ENCODE assay signal across 19 cellular contexts in genomic region chr6:129194441-129195021, GRCh38.
A peak's percentile ranks its signal among the peaks of the same experiment; 100 is the strongest.
DNase-seq lines count a peak whose midpoint lies in the region; ATAC-seq and TF ChIP-seq lines count a peak whose summit lies in the region.
"Had no signal": no experiment of that assay in that cellular context is flagged by ENCODE, and none has a peak within 500 bp of the region (broad histone marks: within the 10 kb centered on the region; RNA-seq: fewer than 3 reads in every experiment).

No MANE protein-coding gene starts in this region.

- no peak overlapping the region for H2AFZ ChIP-seq in neural cell (ENCODE audit: low read depth, low read length)

- TF ChIP-seq RAD21 in neural cell (conservative IDR thresholded peaks at IDR 0.05) = no peak

- no peak for TF ChIP-seq CTCF in left ventricle myocardium inferior (IDR thresholded peaks at IDR 0.05; ENCODE audit: borderline replicate concordance)
- no peak for TF ChIP-seq CTCF in right atrium auricular region (IDR thresholded peaks at IDR 0.05)
- TF ChIP-seq CTCF in neural cell (IDR thresholded peaks at IDR 0.05; ENCODE audit: poor library complexity, severe bottlenecking) = no peak
- TF ChIP-seq CTCF in vagina (IDR thresholded peaks at IDR 0.05) = no peak

- H3K4me1 ChIP-seq in left ventricle myocardium inferior (peaks cover 24% of the 10 kb centered on the region), right atrium auricular region (peaks cover 0 to 8% of the 10 kb centered on the region in 2 donors), adipocyte (ENCODE audit: control insufficient read depth, insufficient read depth, low read length) (peaks cover 17% of the 10 kb centered on the region), vagina (no peaks in the 10 kb centered on the region)
- H3K4me1 ChIP-seq: A549 had no signal

- no peak for ATAC-seq in HG02571 (IDR thresholded peaks at IDR 0.05; ENCODE audit: unreplicated experiment)
- ATAC-seq: A549; CD8-positive, alpha-beta T cell had no signal

- peak overlapping the region; percentile 32 for H3K9ac ChIP-seq in adipocyte (ENCODE audit: low read length)
- no peak overlapping the region for H3K9ac ChIP-seq in neural cell (ENCODE audit: low read length)
- H3K9ac ChIP-seq: BLaER1 treated with 17β-estradiol and CSF1 and Interleukin-3, amounts not matched to agents 10 nM and 100 nM had no signal

- no peaks in the 10 kb centered on the region for H3K9me2 ChIP-seq in neural cell (ENCODE audit: insufficient read depth, low read length)

- intact Hi-C loops in left ventricle myocardium inferior (cut with micrococcal nuclease) (no loop called here), vagina (cut with DNase I) (no loop called here)

- H3F3A ChIP-seq in neural cell (ENCODE audit: insufficient read depth, low read length, poor library complexity, severe bottlenecking) = peaks cover 4% of the 10 kb centered on the region

- H3K79me2 ChIP-seq in neural cell (replicated peaks; ENCODE audit: insufficient read depth, low read length) = no peaks in the 10 kb centered on the region

- H3K36me3 ChIP-seq in left ventricle myocardium inferior = peaks cover 40% of the 10 kb centered on the region
- H3K36me3 ChIP-seq in right atrium auricular region = peaks cover 45% of the 10 kb centered on the region
- H3K36me3 ChIP-seq in adipocyte (ENCODE audit: control insufficient read depth, insufficient read depth, low read length, severe bottlenecking) = peaks cover 58% of the 10 kb centered on the region
- no peaks in the 10 kb centered on the region for H3K36me3 ChIP-seq in neural cell (ENCODE audit: insufficient read depth, low read length)
- H3K36me3 ChIP-seq in vagina = no peaks in the 10 kb centered on the region
- H3K36me3 ChIP-seq: BLaER1 treated with 17β-estradiol and CSF1 and Interleukin-3, amounts not matched to agents 10 nM and 100 nM had no signal

- no peak for TF ChIP-seq POLR2A in vagina (IDR thresholded peaks at IDR 0.05)

- no peaks in the 10 kb centered on the region for H4K20me1 ChIP-seq in neural cell (ENCODE audit: insufficient read depth)
- H4K20me1 ChIP-seq: BLaER1 treated with 17β-estradiol and CSF1 and Interleukin-3, amounts not matched to agents 10 nM and 100 nM had no signal

- H3K9me3 ChIP-seq in left ventricle myocardium inferior (replicated peaks) (no peaks in the 10 kb centered on the region), right atrium auricular region (no peaks in the 10 kb centered on the region), adipocyte (ENCODE audit: control insufficient read depth, low read length) (no peaks in the 10 kb centered on the region), neural cell (ENCODE audit: low read length) (no peaks in the 10 kb centered on the region), vagina (no peaks in the 10 kb centered on the region)
- H3K9me3 ChIP-seq: A549; BLaER1 treated with 17β-estradiol and CSF1 and Interleukin-3, amounts not matched to agents 10 nM and 100 nM; Caco-2 had no signal

- no peak overlapping the region for H3K4me3 ChIP-seq in left ventricle myocardium inferior
- no peak overlapping the region for H3K4me3 ChIP-seq in right atrium auricular region
- no peak overlapping the region for H3K4me3 ChIP-seq in adipocyte (ENCODE audit: low read length)
- H3K4me3 ChIP-seq in neural cell (ENCODE audit: low read length) = no peak overlapping the region
- H3K4me3 ChIP-seq in vagina = no peak overlapping the region
- H3K4me3 ChIP-seq: A549; BLaER1 treated with 17β-estradiol and CSF1 and Interleukin-3, amounts not matched to agents 10 nM and 100 nM had no signal

- H3K27me3 ChIP-seq in left ventricle myocardium inferior (ENCODE audit: low read depth) (no peaks in the 10 kb centered on the region), right atrium auricular region (no peaks in the 10 kb centered on the region), adipocyte (replicated peaks; ENCODE audit: control insufficient read depth, insufficient read depth, low read length) (no peaks in the 10 kb centered on the region), neural cell (ENCODE audit: insufficient read depth, low read depth, low read length) (peaks cover 13% of the 10 kb centered on the region), vagina (no peaks in the 10 kb centered on the region)

- peak; percentile 93 for TF ChIP-seq EP300 in neural cell (conservative IDR thresholded peaks at IDR 0.05; ENCODE audit: poor library complexity, severe bottlenecking)

- DNase-seq in left ventricle myocardium inferior (no peak), right atrium auricular region (ENCODE audit: low spot score) (no peak), adipocyte (ENCODE audit: low read depth) (no peak), vagina (ENCODE audit: extremely low spot score in 2 of 2) (no peak), NCI-H510A (lab: John Stamatoyannopoulos, UW) (no peak)
- no peak for DNase-seq in activated CD4-positive, alpha-beta T cell treated with anti-CD3 and anti-CD28 coated beads for 48 hours
- DNase-seq: AML-193; Caco-2; Calu3; CD4-positive, alpha-beta T cell; CD8-positive, alpha-beta T cell; DMS79 treated with DMSO at 0.1 percent for 48 hours; GF-D8 had no signal

- H3K27ac ChIP-seq in left ventricle myocardium inferior (replicated peaks) = peak overlapping the region; percentile 33
- H3K27ac ChIP-seq in right atrium auricular region = no peak overlapping the region
- H3K27ac ChIP-seq in neural cell (ENCODE audit: low read length) = no peak overlapping the region
- H3K27ac ChIP-seq in vagina = peak overlapping the region; percentile 38
- H3K27ac ChIP-seq: 22Rv1; A549; BLaER1 treated with 17β-estradiol and CSF1 and Interleukin-3, amounts not matched to agents 10 nM and 100 nM; C4-2B had no signal

- H3K4me2 ChIP-seq in neural cell (ENCODE audit: low read length) = no peak overlapping the region
- H3K4me2 ChIP-seq: A549; BLaER1 treated with 17β-estradiol and CSF1 and Interleukin-3, amounts not matched to agents 10 nM and 100 nM had no signal

TF ChIP-seq in neural cell, 6 proteins besides CTCF, POLR2A, EP300 and RAD21:
- TF ChIP-seq POLR2AphosphoS5 (IDR thresholded peaks at IDR 0.05) = peak; percentile 95
- TF ChIP-seq MXI1 (conservative IDR thresholded peaks at IDR 0.05; ENCODE audit: poor library complexity, severe bottlenecking) = no peak
- no peak for TF ChIP-seq TAF1 (IDR thresholded peaks at IDR 0.05; ENCODE audit: low read depth)
- TF ChIP-seq EZH2 (IDR thresholded peaks at IDR 0.05; ENCODE audit: borderline replicate concordance, insufficient read depth, low read length, poor library complexity, severe bottlenecking) = no peak
- no peak for TF ChIP-seq SMC3 (conservative IDR thresholded peaks at IDR 0.05; ENCODE audit: poor library complexity)
- peak; percentile 27 for TF ChIP-seq REST (IDR thresholded peaks at IDR 0.05; ENCODE audit: borderline replicate concordance)

Comparison
In these comparisons a context has a peak if more than half of its experiments do, and no peak if none do; other contexts are left out.
1. H3K27ac ChIP-seq: peak in left ventricle myocardium inferior (single experiment) and vagina (single experiment); none in right atrium auricular region (0 of 2) and neural cell (single experiment).